Comparison of ENCODE assay signal across 15 cellular contexts in the genomic region with DNA sequence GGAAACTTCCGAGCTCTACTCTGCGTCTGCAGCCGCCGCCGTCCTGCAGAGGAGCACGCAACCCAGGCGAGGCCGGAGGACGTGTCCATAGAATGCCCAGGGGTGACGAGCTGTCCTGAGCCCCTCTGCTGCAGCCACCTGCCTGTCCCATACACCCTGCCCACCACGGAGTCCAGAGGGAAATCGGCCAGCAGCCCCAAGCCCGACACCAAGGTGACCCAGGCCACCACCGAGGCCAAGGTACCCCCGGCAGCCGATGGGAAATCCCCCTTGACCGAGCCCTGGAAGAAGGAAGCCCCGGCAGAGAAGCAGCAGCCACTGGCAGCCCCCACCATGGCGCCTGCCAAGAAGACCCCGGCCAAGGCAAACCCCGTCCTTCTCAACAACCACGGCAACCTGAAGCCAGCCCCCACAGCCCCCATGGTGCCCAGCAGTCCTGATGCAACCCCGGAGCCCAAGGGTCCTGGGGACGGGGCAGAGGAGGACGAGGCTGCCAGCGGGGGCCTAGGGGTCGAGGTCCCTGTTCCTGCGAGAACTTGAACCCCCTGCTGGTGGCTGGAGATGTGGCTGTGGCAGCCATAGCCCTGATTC.
"Had no signal": no experiment of that assay in that cellular context is flagged by ENCODE, and none has a peak within 500 bp of the region (broad histone marks: within the 10 kb centered on the region; RNA-seq: fewer than 3 reads in every experiment).

No MANE protein-coding gene starts in this region.

- FAIRE-seq: pancreas had no signal

- DNase-seq: activated CD4-positive, alpha-beta T cell treated with anti-CD3 and anti-CD28 coated beads for 36 hours; activated CD8-positive, alpha-beta T cell treated with anti-CD3 and anti-CD28 coated beads, Interleukin-2, amount 10 ng/mL, durations not matched to agents 7 days and 5 days; activated gamma-delta T cell; amygdala; cerebellar nuclear complex; esophagus squamous epithelium; foreskin fibroblast; left lung; mesendoderm; T1000; trophoblast cell had no signal

- H3K36me3 ChIP-seq: esophagus squamous epithelium, left lung, pancreas had no signal

- H3K27ac ChIP-seq: dorsolateral prefrontal cortex, esophagus squamous epithelium, left lung, pancreas, skin epidermis had no signal

- H3K9me3 ChIP-seq: pancreas had no signal

- H3K4me3 ChIP-seq: dorsolateral prefrontal cortex, esophagus squamous epithelium, left lung, pancreas, skin epidermis had no signal

- ATAC-seq: activated CD4-positive, alpha-beta T cell treated with anti-CD3 and anti-CD28 coated beads for 36 hours; activated CD8-positive, alpha-beta T cell treated with anti-CD3 and anti-CD28 coated beads, Interleukin-2, amount 10 ng/mL, durations not matched to agents 7 days and 5 days; left lung; pancreas; stimulated activated memory B cell treated with anti-CD40 and anti-IgM and Interleukin-4, amounts not matched to agents 10 μg/mL and 1 μg/mL and 100 μg/mL, for 72 hours had no signal

- H3K4me1 ChIP-seq: esophagus squamous epithelium, left lung, pancreas had no signal
